Comparison of ENCODE assay signal across 6 cellular contexts in the genomic region with DNA sequence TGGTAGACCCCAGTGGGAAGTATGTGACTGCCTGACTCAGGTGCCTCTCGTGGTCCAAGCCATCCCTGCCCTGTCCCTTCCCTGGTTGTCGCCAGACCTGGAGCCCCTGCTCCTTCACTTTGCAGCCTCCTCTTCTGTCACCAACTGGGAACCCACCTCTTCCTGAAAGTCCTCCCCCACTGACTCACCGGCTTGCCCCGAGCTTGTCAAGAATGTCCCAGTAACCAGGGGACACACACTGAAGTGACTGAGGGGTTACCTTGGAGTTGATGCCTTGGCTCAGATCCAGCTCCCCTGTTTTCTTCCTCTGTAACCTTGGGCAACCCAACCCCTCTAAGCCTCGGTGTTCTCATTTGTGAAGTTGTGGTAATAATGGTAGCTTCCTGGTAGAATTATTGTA.
DNase-seq lines count a peak whose midpoint lies in the region; ATAC-seq, FAIRE-seq and TF ChIP-seq lines count a peak whose summit lies in the region.
"Not testable (repeated sequence)": the region's sequence is repeated elsewhere in the genome, so short reads cannot be mapped to it uniquely, and the experiment has no call there.

No MANE protein-coding gene starts in this region.

- not testable (repeated sequence) for H3K9me3 ChIP-seq in kidney (ENCODE audit: control insufficient read depth in 1 of 2, low read length in 2 of 2); sigmoid colon; upper lobe of right lung

- FAIRE-seq in kidney (lab: Jason Lieb, UNC), result not testable (repeated sequence)

- not testable (repeated sequence) for H3K4me1 ChIP-seq in kidney (ENCODE audit: control insufficient read depth in 1 of 2, insufficient read depth in 1 of 2, low read depth in 1 of 2, low read length in 2 of 2); upper lobe of right lung
- H3K4me1 ChIP-seq in sigmoid colon, result peaks cover 0 to 14% (median 2%) of the 10 kb centered on the region in 4 donors

- not testable (repeated sequence) for H3K27ac Mint-ChIP-seq in activated CD8-positive, alpha-beta T cell treated with anti-CD3 and anti-CD28 coated beads for 36 hours; glutamatergic neuron (ENCODE audit: unreplicated experiment)

- not testable (repeated sequence) for H3K36me3 Mint-ChIP-seq in activated CD8-positive, alpha-beta T cell treated with anti-CD3 and anti-CD28 coated beads for 36 hours (ENCODE audit: low read depth); glutamatergic neuron (ENCODE audit: unreplicated experiment)

- CTCF ChIA-PET in activated CD8-positive, alpha-beta T cell treated with anti-CD3 and anti-CD28 coated beads for 36 hours (lab: Charles Lee), result not testable (repeated sequence)

- not testable (repeated sequence) for TF ChIP-seq EP300 in sigmoid colon (IDR thresholded peaks at IDR 0.05)

- H3K9ac ChIP-seq in kidney (ENCODE audit: low read length in 2 of 2), result not testable (repeated sequence)

- ATAC-seq in activated CD8-positive, alpha-beta T cell treated with anti-CD3 and anti-CD28 coated beads for 36 hours; omental fat pad (ENCODE audit: low FRiP score); upper lobe of right lung: not testable (repeated sequence)

- 93 to 97% methylated on average over 3 of the region's 5 CpGs for WGBS in sigmoid colon, 2 donors

- POLR2A ChIA-PET in activated CD8-positive, alpha-beta T cell treated with anti-CD3 and anti-CD28 coated beads for 36 hours (lab: Charles Lee), result not testable (repeated sequence)

- intact Hi-C loops in activated CD8-positive, alpha-beta T cell treated with anti-CD3 and anti-CD28 coated beads for 36 hours (cut with micrococcal nuclease); kidney (cut with DNase I); sigmoid colon (cut with DNase I); upper lobe of right lung (cut with DNase I): not testable (repeated sequence)

- DNase-seq in activated CD8-positive, alpha-beta T cell treated with anti-CD3 and anti-CD28 coated beads for 36 hours, result peak; percentile 1
- DNase-seq in glutamatergic neuron, result peak; percentile 11
- DNase-seq in kidney, result peak; percentile 79
- DNase-seq in omental fat pad (ENCODE audit: low spot score), result peak; percentile 14
- peak; percentile 54 for DNase-seq in sigmoid colon
- DNase-seq in upper lobe of right lung, result peak; percentile 39

- not testable (repeated sequence) for H3K36me3 ChIP-seq in kidney (ENCODE audit: control insufficient read depth in 1 of 2, insufficient read depth in 2 of 2, low read length in 2 of 2); sigmoid colon; upper lobe of right lung

- H3K27me3 Mint-ChIP-seq in activated CD8-positive, alpha-beta T cell treated with anti-CD3 and anti-CD28 coated beads for 36 hours; glutamatergic neuron (ENCODE audit: unreplicated experiment): not testable (repeated sequence)

- not testable (repeated sequence) for TF ChIP-seq CTCF in activated CD8-positive, alpha-beta T cell treated with anti-CD3 and anti-CD28 coated beads for 36 hours (IDR thresholded peaks at IDR 0.05); glutamatergic neuron (IDR thresholded peaks at IDR 0.05; ENCODE audit: partially characterized antibody, unreplicated experiment); kidney (IDR thresholded peaks at IDR 0.05; ENCODE audit: borderline replicate concordance, extremely low read depth, insufficient read depth); omental fat pad (IDR thresholded peaks at IDR 0.05); sigmoid colon (IDR thresholded peaks at IDR 0.05); upper lobe of right lung (IDR thresholded peaks at IDR 0.05)

- not testable (repeated sequence) for H3K9me3 Mint-ChIP-seq in activated CD8-positive, alpha-beta T cell treated with anti-CD3 and anti-CD28 coated beads for 36 hours; glutamatergic neuron (ENCODE audit: unreplicated experiment)

- H3K4me1 Mint-ChIP-seq in activated CD8-positive, alpha-beta T cell treated with anti-CD3 and anti-CD28 coated beads for 36 hours (ENCODE audit: low read depth); glutamatergic neuron (ENCODE audit: low read depth, unreplicated experiment): not testable (repeated sequence)

- H3K4me3 Mint-ChIP-seq in activated CD8-positive, alpha-beta T cell treated with anti-CD3 and anti-CD28 coated beads for 36 hours; glutamatergic neuron (ENCODE audit: unreplicated experiment): not testable (repeated sequence)

- H3K27me3 ChIP-seq in sigmoid colon, upper lobe of right lung: not testable (repeated sequence)

- not testable (repeated sequence) for TF ChIP-seq POLR2A in sigmoid colon (IDR thresholded peaks at IDR 0.05)

- H3K4me3 ChIP-seq in kidney (ENCODE audit: low read length in 2 of 2); sigmoid colon; upper lobe of right lung: not testable (repeated sequence)

- H3K27ac ChIP-seq in kidney (ENCODE audit: low read depth in 2 of 2, low read length in 2 of 2); sigmoid colon; upper lobe of right lung: not testable (repeated sequence)

Comparison
In these comparisons a context has a peak if more than half of its experiments do, and no peak if none do; other contexts are left out.
1. DNase-seq: peak in every context shown above with its lines; median percentile 79 in kidney; 54 in sigmoid colon; 39 in upper lobe of right lung; 14 in omental fat pad; 11 in glutamatergic neuron; 1 in activated CD8-positive, alpha-beta T cell treated with anti-CD3 and anti-CD28 coated beads for 36 hours.